ENCODE assay signal across 18 cellular contexts in the genomic region with DNA sequence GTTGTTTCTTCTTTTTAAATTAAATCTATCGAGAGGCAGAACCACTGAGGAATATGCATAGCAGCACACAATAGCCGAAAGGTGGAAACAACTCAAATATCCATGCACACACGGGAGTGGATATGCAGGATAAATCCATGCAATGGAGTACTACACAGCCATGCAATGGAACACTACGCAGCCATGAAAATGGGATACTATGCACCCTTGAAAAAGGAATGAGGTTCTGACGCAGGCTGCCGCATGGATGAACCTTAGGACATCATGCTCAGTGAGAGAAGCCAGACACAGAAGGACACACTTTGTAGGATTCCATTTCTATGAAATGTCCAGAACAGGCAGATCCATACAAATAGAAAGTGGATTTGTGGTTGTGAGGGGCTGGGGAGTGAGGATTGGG. TPM values are rescaled to one million over a fixed set of nuclear protein-coding genes. Genes with fewer than 3 reads are reported as not detected.
A peak's percentile ranks its signal among the peaks of the same experiment; 100 is the strongest.
DNase-seq lines count a peak whose midpoint lies in the region; ATAC-seq and TF ChIP-seq lines count a peak whose summit lies in the region.
"Had no signal": no experiment of that assay in that cellular context is flagged by ENCODE, and none has a peak within 500 bp of the region (broad histone marks: within the 10 kb centered on the region; RNA-seq: fewer than 3 reads in every experiment).

No MANE protein-coding gene starts in this region.

- no peak for TF ChIP-seq POLR2A in vagina (IDR thresholded peaks at IDR 0.05)

- no peak for ATAC-seq in activated T-cell treated with anti-CD3 and anti-CD28 coated beads, Interleukin-2, amount 50 U/mL, for 4 hours
- no peak for ATAC-seq in activated T-cell treated with anti-CD3 and anti-CD28 coated beads, Interleukin-2, amount 50 U/mL, for 72 hours (replicated peaks in 1 of 2)
- ATAC-seq in naive B cell (ENCODE audit: low read depth in 2 of 2) (no peak), GM19023 (IDR thresholded peaks at IDR 0.05; ENCODE audit: unreplicated experiment) (no peak)
- ATAC-seq: gastrocnemius medialis had no signal

- H3K4me1 Mint-ChIP-seq in activated T-cell treated with anti-CD3 and anti-CD28 coated beads, Interleukin-2, amount 50 U/mL, for 4 hours (ENCODE audit: low read depth): peaks cover 64% of the 10 kb centered on the region
- peaks cover 29% of the 10 kb centered on the region for H3K4me1 Mint-ChIP-seq in activated T-cell treated with anti-CD3 and anti-CD28 coated beads, Interleukin-2, amount 50 U/mL, for 72 hours (ENCODE audit: low read depth)
- H3K4me1 Mint-ChIP-seq in naive B cell: peaks cover 43 to 72% (median 53%) of the 10 kb centered on the region in 3 donors

- H3K9me3 Mint-ChIP-seq in activated T-cell treated with anti-CD3 and anti-CD28 coated beads, Interleukin-2, amount 50 U/mL, for 4 hours: peaks cover 25% of the 10 kb centered on the region
- peaks cover 5 to 9% of the 10 kb centered on the region in 2 donors for H3K9me3 Mint-ChIP-seq in activated T-cell treated with anti-CD3 and anti-CD28 coated beads, Interleukin-2, amount 50 U/mL, for 72 hours
- peaks cover 8 to 38% (median 19%) of the 10 kb centered on the region in 7 donors for H3K9me3 Mint-ChIP-seq in naive B cell

- no peaks in the 10 kb centered on the region for H3K9me3 ChIP-seq in vagina
- H3K9me3 ChIP-seq: ascending aorta, colonic mucosa, gastrocnemius medialis, prostate gland, uterus had no signal

- no peak for DNase-seq in activated T-cell treated with anti-CD3 and anti-CD28 coated beads, Interleukin-2, amount 50 U/mL, for 4 hours
- DNase-seq in activated T-cell treated with anti-CD3 and anti-CD28 coated beads for 4 hours (no peak), naive B cell (no peak), vagina (ENCODE audit: extremely low spot score in 2 of 2) (peak; percentile 34 to 64), caudate nucleus (lab: John Stamatoyannopoulos, UW) (no peak), coronary artery (ENCODE audit: low spot score) (no peak)
- no peak for DNase-seq in activated T-cell treated with anti-CD3 and anti-CD28 coated beads, Interleukin-2, amount 50 U/mL, for 72 hours
- DNase-seq: colonic mucosa, gastrocnemius medialis, GM23248, NCI-H1092 treated with DMSO at 0.1 percent for 48 hours, uterus had no signal

- H3K36me3 Mint-ChIP-seq in activated T-cell treated with anti-CD3 and anti-CD28 coated beads, Interleukin-2, amount 50 U/mL, for 4 hours (ENCODE audit: insufficient read depth): peaks cover 1% of the 10 kb centered on the region
- H3K36me3 Mint-ChIP-seq in activated T-cell treated with anti-CD3 and anti-CD28 coated beads, Interleukin-2, amount 50 U/mL, for 72 hours (ENCODE audit: insufficient read depth in 2 of 2): peaks cover 4 to 12% of the 10 kb centered on the region in 2 donors
- H3K36me3 Mint-ChIP-seq in naive B cell: peaks cover 22 to 25% of the 10 kb centered on the region in 2 donors

- H3K27ac Mint-ChIP-seq in activated T-cell treated with anti-CD3 and anti-CD28 coated beads, Interleukin-2, amount 50 U/mL, for 72 hours: peak overlapping the region; percentile 94
- peak overlapping the region; percentile 96 to 99 (median 96) for H3K27ac Mint-ChIP-seq in naive B cell

- intact Hi-C loops in vagina (cut with DNase I): no loop called here

- peak overlapping the region; percentile 54 for H3K4me3 Mint-ChIP-seq in activated T-cell treated with anti-CD3 and anti-CD28 coated beads, Interleukin-2, amount 50 U/mL, for 4 hours
- peak overlapping the region; percentile 13 to 62 for H3K4me3 Mint-ChIP-seq in activated T-cell treated with anti-CD3 and anti-CD28 coated beads, Interleukin-2, amount 50 U/mL, for 72 hours
- H3K4me3 Mint-ChIP-seq in naive B cell: peak overlapping the region; percentile 3 to 87 (median 52)

- no peaks in the 10 kb centered on the region for H3K4me1 ChIP-seq in vagina
- H3K4me1 ChIP-seq: ascending aorta, colonic mucosa, gastrocnemius medialis, prostate gland, uterus had no signal

- no peaks in the 10 kb centered on the region for H3K27me3 ChIP-seq in vagina
- H3K27me3 ChIP-seq: ascending aorta, colonic mucosa, gastrocnemius medialis, uterus had no signal

- no peaks in the 10 kb centered on the region for H3K27me3 Mint-ChIP-seq in activated T-cell treated with anti-CD3 and anti-CD28 coated beads, Interleukin-2, amount 50 U/mL, for 4 hours (ENCODE audit: low read depth)
- no peaks in the 10 kb centered on the region for H3K27me3 Mint-ChIP-seq in activated T-cell treated with anti-CD3 and anti-CD28 coated beads, Interleukin-2, amount 50 U/mL, for 72 hours (ENCODE audit: low read depth)
- H3K27me3 Mint-ChIP-seq in naive B cell: no peaks in the 10 kb centered on the region

- H3K4me3 ChIP-seq in vagina (no peak overlapping the region), coronary artery (no peak overlapping the region)
- H3K4me3 ChIP-seq: ascending aorta, colonic mucosa, gastrocnemius medialis, GM23248, prostate gland, uterus had no signal

- H3K36me3 ChIP-seq in vagina: no peaks in the 10 kb centered on the region
- H3K36me3 ChIP-seq: ascending aorta, colonic mucosa, gastrocnemius medialis, prostate gland, uterus had no signal

- TF ChIP-seq CTCF in vagina (IDR thresholded peaks at IDR 0.05) (no peak), coronary artery (IDR thresholded peaks at IDR 0.05) (no peak)

- H3K27ac ChIP-seq in vagina (no peak overlapping the region), caudate nucleus (ENCODE audit: low read depth, low read length) (no peak overlapping the region), coronary artery (no peak overlapping the region)
- H3K27ac ChIP-seq: ascending aorta, GM23248, HL-60, prostate gland, uterus had no signal

RNA-seq across cellular contexts. Expression of a gene that starts 18.4 kb away (rescaled TPM):
- total RNA-seq in activated T-cell treated with anti-CD3 and anti-CD28 coated beads, Interleukin-2, amount 50 U/mL, for 4 hours: 10 to 100 TPM; 14.4 to 22.2 (median 18.4) TPM
- 10 to 100 TPM; 40.1 to 45.7 TPM for total RNA-seq in activated T-cell treated with anti-CD3 and anti-CD28 coated beads, Interleukin-2, amount 50 U/mL, for 72 hours
- polyA plus RNA-seq in naive B cell (ENCODE audit: low read depth in 6 of 6): 100 to 1,000 TPM; 227 to 320 (median 275) TPM
- total RNA-seq in vagina: 0.74 TPM
- total RNA-seq: GM23248 had no signal
- polyA plus RNA-seq: AG04450, GM23248 had no signal

RNA-seq across cellular contexts. Expression of a gene that starts 36.0 kb away (rescaled TPM):
- total RNA-seq in activated T-cell treated with anti-CD3 and anti-CD28 coated beads, Interleukin-2, amount 50 U/mL, for 4 hours: 10 to 100 TPM; 56.3 to 62.6 (median 60.6) TPM
- 10 to 100 TPM; 71.6 to 73.9 TPM for total RNA-seq in activated T-cell treated with anti-CD3 and anti-CD28 coated beads, Interleukin-2, amount 50 U/mL, for 72 hours
- polyA plus RNA-seq in naive B cell (ENCODE audit: low read depth in 6 of 6): 10 to 100 TPM; 14.2 to 69.9 (median 21.2) TPM
- 49.8 TPM for total RNA-seq in vagina

RNA-seq across cellular contexts. Expression of a gene that starts 59.5 kb away (rescaled TPM):
- under 1 TPM in 1 of 3 donors, not detected in 2; 0.48 TPM for total RNA-seq in activated T-cell treated with anti-CD3 and anti-CD28 coated beads, Interleukin-2, amount 50 U/mL, for 4 hours
- under 1 TPM; 0.21 to 0.70 TPM for total RNA-seq in activated T-cell treated with anti-CD3 and anti-CD28 coated beads, Interleukin-2, amount 50 U/mL, for 72 hours
- not detected for polyA plus RNA-seq in naive B cell (ENCODE audit: low read depth in 6 of 6)
- not detected for total RNA-seq in vagina
- total RNA-seq: gastrocnemius medialis, GM23248, liver had no signal
- polyA plus RNA-seq: AG04450, GM23248 had no signal

Comparison
In these comparisons a context has a peak if more than half of its experiments do, and no peak if none do; other contexts are left out.
1. DNase-seq: peak in vagina (2 of 2); none in activated T-cell treated with anti-CD3 and anti-CD28 coated beads, Interleukin-2, amount 50 U/mL, for 4 hours (single experiment), activated T-cell treated with anti-CD3 and anti-CD28 coated beads for 4 hours (single experiment), activated T-cell treated with anti-CD3 and anti-CD28 coated beads, Interleukin-2, amount 50 U/mL, for 72 hours (0 of 2), naive B cell (single experiment), caudate nucleus (0 of 61) and coronary artery (single experiment).
2. Peak in every context shown above with its lines, with median percentiles within 50 percentile points of each other: H3K4me3 Mint-ChIP-seq.